In the genomic region with DNA sequence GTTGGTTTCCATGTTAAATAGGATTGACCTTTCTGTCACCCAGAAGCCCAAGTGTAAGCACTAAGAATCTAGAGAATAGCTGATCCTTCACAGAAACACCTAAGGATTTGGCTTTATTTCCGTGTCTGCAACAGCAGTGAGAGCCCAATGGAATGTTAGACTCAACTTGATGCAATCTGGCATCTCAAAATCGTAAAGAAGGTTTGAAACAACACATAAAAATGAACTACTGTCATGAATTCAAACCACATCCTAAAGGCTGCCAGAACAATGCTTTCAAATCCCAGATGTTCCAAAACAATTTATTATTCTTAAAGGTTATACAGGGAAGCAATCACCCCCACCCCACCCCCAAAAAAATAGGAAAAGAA, we compare ENCODE assay signal across 14 cellular contexts. TPM values are rescaled to one million over a fixed set of nuclear protein-coding genes. Genes with fewer than 3 reads are reported as not detected.
A peak's percentile ranks its signal among the peaks of the same experiment; 100 is the strongest.
DNase-seq lines count a peak whose midpoint lies in the region; ATAC-seq, FAIRE-seq and TF ChIP-seq lines count a peak whose summit lies in the region.
"Had no signal": no experiment of that assay in that cellular context is flagged by ENCODE, and none has a peak within 500 bp of the region (broad histone marks: within the 10 kb centered on the region; RNA-seq: fewer than 3 reads in every experiment).

No MANE protein-coding gene starts in this region.

- CTCF ChIA-PET in endothelial cell of umbilical vein (lab: Charles Lee) = interaction anchor here (1.3 to 2.1 kb wide), 3 partner anchors 17 to 21 kb away, joined by 4 to 15 read pairs (median 5); a partner anchor contains a TSS
- CTCF ChIA-PET in CD8-positive, alpha-beta T cell (lab: Charles Lee) = interaction anchor here (0.6 kb wide), 1 partner anchor 40 kb away, joined by 3 read pairs; no protein-coding TSS in a partner anchor

- no peak for TF ChIP-seq CTCF in AG09309 (IDR thresholded peaks at IDR 0.05; ENCODE audit: control insufficient read depth, insufficient read depth, low read depth, low read length, missing control alignments)
- no peak for TF ChIP-seq CTCF in endothelial cell of umbilical vein (IDR thresholded peaks at IDR 0.05; ENCODE audit: extremely low read depth in 1 of 2, insufficient read depth in 1 of 2, low read depth in 1 of 2, low read length in 2 of 2)
- TF ChIP-seq CTCF in osteoblast (IDR thresholded peaks at IDR 0.05; ENCODE audit: extremely low read depth, low read depth, low read length) = no peak
- no peak for TF ChIP-seq CTCF in CD8-positive, alpha-beta T cell (IDR thresholded peaks at IDR 0.05)

- H3K4me1 ChIP-seq in endothelial cell of umbilical vein (ENCODE audit: control insufficient read depth, extremely low read depth, insufficient read depth, low read length) (peaks cover 19% of the 10 kb centered on the region), osteoblast (ENCODE audit: insufficient read depth, low read length) (peaks cover 49% of the 10 kb centered on the region)
- H3K4me1 ChIP-seq in CD8-positive, alpha-beta T cell (ENCODE audit: insufficient read depth, low read length) = no peaks in the 10 kb centered on the region

- H3K27ac Mint-ChIP-seq in CD8-positive, alpha-beta T cell = no peak overlapping the region
- H3K27ac Mint-ChIP-seq: activated CD8-positive, alpha-beta memory T cell treated with anti-CD3 and anti-CD28 coated beads, Interleukin-2, amount 10 ng/mL, durations not matched to agents 7 days and 5 days; activated naive CD8-positive, alpha-beta T cell treated with anti-CD3 and anti-CD28 coated beads, Interleukin-2, amount 10 ng/mL, durations not matched to agents 7 days and 5 days; IgD-negative memory B cell had no signal

- no peaks in the 10 kb centered on the region for H3K36me3 Mint-ChIP-seq in CD8-positive, alpha-beta T cell
- H3K36me3 Mint-ChIP-seq: activated CD8-positive, alpha-beta memory T cell treated with anti-CD3 and anti-CD28 coated beads, Interleukin-2, amount 10 ng/mL, durations not matched to agents 7 days and 5 days; activated naive CD8-positive, alpha-beta T cell treated with anti-CD3 and anti-CD28 coated beads, Interleukin-2, amount 10 ng/mL, durations not matched to agents 7 days and 5 days; IgD-negative memory B cell had no signal

- no peaks in the 10 kb centered on the region for H3K9me3 Mint-ChIP-seq in CD8-positive, alpha-beta T cell
- H3K9me3 Mint-ChIP-seq: activated naive CD8-positive, alpha-beta T cell treated with anti-CD3 and anti-CD28 coated beads, Interleukin-2, amount 10 ng/mL, durations not matched to agents 7 days and 5 days; IgD-negative memory B cell had no signal

- H3K9me3 ChIP-seq in endothelial cell of umbilical vein (replicated peaks; ENCODE audit: control insufficient read depth, insufficient read depth, low read length) (no peaks in the 10 kb centered on the region), osteoblast (ENCODE audit: low read depth, low read length) (no peaks in the 10 kb centered on the region)
- no peaks in the 10 kb centered on the region for H3K9me3 ChIP-seq in CD8-positive, alpha-beta T cell (ENCODE audit: low read length)

- FAIRE-seq in endothelial cell of umbilical vein (lab: Jason Lieb, UNC) = no peak

- no peak overlapping the region for H3K9ac ChIP-seq in endothelial cell of umbilical vein (replicated peaks; ENCODE audit: extremely low read depth, insufficient read depth, low read length)

- POLR2A ChIA-PET in endothelial cell of umbilical vein (lab: Charles Lee) = interaction anchor here (1.3 kb wide), 1 partner anchor 10 kb away, joined by 5 read pairs; no protein-coding TSS in a partner anchor
- POLR2A ChIA-PET in CD8-positive, alpha-beta T cell (lab: Charles Lee) = no interaction called here

- dilution Hi-C loops in endothelial cell of umbilical vein (cut with MboI; ENCODE audit: extremely low pct_ligation_motif_present, low sequenced_read_pairs) = no loop called here

- H3K9me1 ChIP-seq in endothelial cell of umbilical vein (replicated peaks; ENCODE audit: control insufficient read depth, extremely low read depth, insufficient read depth, low read length) = no peaks in the 10 kb centered on the region

- no peak for ATAC-seq in CD8-positive, alpha-beta T cell
- ATAC-seq in GM21717 (IDR thresholded peaks at IDR 0.05; ENCODE audit: unreplicated experiment) = no peak
- no peak for ATAC-seq in stimulated activated naive CD8-positive, alpha-beta T cell treated with anti-CD3 and anti-CD28 coated beads, Interleukin-15, Interleukin-2, amounts not matched to agents 100 U/mL and 50 U/mL, for 24 hours
- ATAC-seq: activated CD8-positive, alpha-beta memory T cell treated with anti-CD3 and anti-CD28 coated beads, Interleukin-2, amount 10 ng/mL, durations not matched to agents 7 days and 5 days had no signal

- peak overlapping the region; percentile 22 for H3K4me2 ChIP-seq in endothelial cell of umbilical vein (ENCODE audit: insufficient read depth, low read length)
- H3K4me2 ChIP-seq in osteoblast (ENCODE audit: insufficient read depth, low read length) = peak overlapping the region; percentile 77

- TF ChIP-seq POLR2A in endothelial cell of umbilical vein (IDR thresholded peaks at IDR 0.05; ENCODE audit: low read depth, low read length) = no peak

- H2AFZ ChIP-seq in endothelial cell of umbilical vein (ENCODE audit: low read depth, low read length) = peak overlapping the region; percentile 46
- H2AFZ ChIP-seq in osteoblast (ENCODE audit: low read length) = no peak overlapping the region

- no peak overlapping the region for H3K4me3 ChIP-seq in AG09309 (ENCODE audit: control insufficient read depth, low read depth, low read length)
- no peak overlapping the region for H3K4me3 ChIP-seq in endothelial cell of umbilical vein (replicated peaks in 1 of 3; ENCODE audit: insufficient read depth in 1 of 3, low read depth in 1 of 3, low read length in 3 of 3)
- peak overlapping the region; percentile 47 for H3K4me3 ChIP-seq in osteoblast (ENCODE audit: insufficient read depth, low read length)
- no peak overlapping the region for H3K4me3 ChIP-seq in CD8-positive, alpha-beta T cell (ENCODE audit: low read depth, low read length)

- no TSS peak for BruUV-seq in endothelial cell of umbilical vein (replicated peaks; lab: Mats Ljungman, UMichigan)

- H4K20me1 ChIP-seq in endothelial cell of umbilical vein (replicated peaks; ENCODE audit: control insufficient read depth, extremely low read depth, insufficient read depth, low read length) = no peaks in the 10 kb centered on the region
- H4K20me1 ChIP-seq in osteoblast (ENCODE audit: insufficient read depth, low read length) = no peaks in the 10 kb centered on the region

- H3K36me3 ChIP-seq in endothelial cell of umbilical vein (ENCODE audit: control insufficient read depth in 2 of 2, extremely low read depth in 1 of 2, insufficient read depth in 2 of 2, low read length in 2 of 2) (no peaks in the 10 kb centered on the region), osteoblast (ENCODE audit: insufficient read depth, low read length) (no peaks in the 10 kb centered on the region)
- H3K36me3 ChIP-seq in CD8-positive, alpha-beta T cell (ENCODE audit: insufficient read depth, low read length) = no peaks in the 10 kb centered on the region

- no peak overlapping the region for H3K4me3 Mint-ChIP-seq in CD8-positive, alpha-beta T cell
- H3K4me3 Mint-ChIP-seq: activated CD8-positive, alpha-beta memory T cell treated with anti-CD3 and anti-CD28 coated beads, Interleukin-2, amount 10 ng/mL, durations not matched to agents 7 days and 5 days; activated naive CD8-positive, alpha-beta T cell treated with anti-CD3 and anti-CD28 coated beads, Interleukin-2, amount 10 ng/mL, durations not matched to agents 7 days and 5 days; IgD-negative memory B cell had no signal

- peak; percentile 95 for DNase-seq in AG09309 (ENCODE audit: low read depth)
- DNase-seq in RPMI7951 (ENCODE audit: low read depth) = peak; percentile 76
- no peak for DNase-seq in endothelial cell of umbilical vein (ENCODE audit: low read depth, low spot score)
- DNase-seq in osteoblast (ENCODE audit: insufficient read length, low spot score, missing footprints) = no peak
- no peak for DNase-seq in CD8-positive, alpha-beta T cell
- no peak for DNase-seq in stimulated activated naive CD8-positive, alpha-beta T cell treated with anti-CD3 and anti-CD28 coated beads, Interleukin-15, Interleukin-2, amounts not matched to agents 100 U/mL and 50 U/mL, for 24 hours
- no peak for DNase-seq in activated T-cell treated with anti-CD3 and anti-CD28 coated beads, Interleukin-2, amount 50 U/mL, for 1 hour
- DNase-seq: activated CD8-positive, alpha-beta memory T cell treated with anti-CD3 and anti-CD28 coated beads, Interleukin-2, amount 10 ng/mL, durations not matched to agents 7 days and 5 days; activated naive CD8-positive, alpha-beta T cell treated with anti-CD3 and anti-CD28 coated beads, Interleukin-2, amount 10 ng/mL, durations not matched to agents 7 days and 5 days; NCI-H2081 had no signal

- no peaks in the 10 kb centered on the region for H3K79me2 ChIP-seq in endothelial cell of umbilical vein (ENCODE audit: control insufficient read depth, insufficient read depth, low read length)
- H3K79me2 ChIP-seq in osteoblast (ENCODE audit: insufficient read depth, low read length) = no peaks in the 10 kb centered on the region

- no peaks in the 10 kb centered on the region for H3K27me3 ChIP-seq in endothelial cell of umbilical vein (ENCODE audit: control insufficient read depth in 2 of 2, insufficient read depth in 2 of 2, low read length in 2 of 2)
- no peaks in the 10 kb centered on the region for H3K27me3 ChIP-seq in osteoblast (ENCODE audit: insufficient read depth, low read length)
- H3K27me3 ChIP-seq in CD8-positive, alpha-beta T cell (ENCODE audit: insufficient read depth, low read length) = peaks cover 3% of the 10 kb centered on the region

- peaks cover 16% of the 10 kb centered on the region for H3K27me3 Mint-ChIP-seq in CD8-positive, alpha-beta T cell (ENCODE audit: low read depth)

- H3K27ac ChIP-seq in endothelial cell of umbilical vein (ENCODE audit: insufficient read depth, low read depth, low read length) (peak overlapping the region; percentile 57), osteoblast (ENCODE audit: low read depth, low read length) (peak overlapping the region; percentile 99)
- no peak overlapping the region for H3K27ac ChIP-seq in CD8-positive, alpha-beta T cell (ENCODE audit: low read depth, low read length)
- H3K27ac ChIP-seq: C4-2B had no signal

- no peaks in the 10 kb centered on the region for H3K4me1 Mint-ChIP-seq in CD8-positive, alpha-beta T cell (ENCODE audit: low read depth)
- H3K4me1 Mint-ChIP-seq: activated CD8-positive, alpha-beta memory T cell treated with anti-CD3 and anti-CD28 coated beads, Interleukin-2, amount 10 ng/mL, durations not matched to agents 7 days and 5 days; activated naive CD8-positive, alpha-beta T cell treated with anti-CD3 and anti-CD28 coated beads, Interleukin-2, amount 10 ng/mL, durations not matched to agents 7 days and 5 days; IgD-negative memory B cell had no signal

- intact Hi-C loops in endothelial cell of umbilical vein (cut with micrococcal nuclease) = no loop called here
- intact Hi-C loops in CD8-positive, alpha-beta T cell (cut with DNase I, micrococcal nuclease) = no loop called here

RNA-seq across cellular contexts. Expression of a gene that starts 18.6 kb away (rescaled TPM):
- total RNA-seq in RPMI7951 (2014; rRNA removed; shearing (Covaris generic)) = not detected in 2 replicates
- total RNA-seq in endothelial cell of umbilical vein (0.74 and 1.6 TPM in 2 replicates), osteoblast (73.4 and 87.9 TPM in 2 replicates)
- polyA plus RNA-seq in endothelial cell of umbilical vein = 2.0 TPM in 2 replicates
- 1.4 and 2.1 TPM in 2 replicates for polyA plus RNA-seq in endothelial cell of umbilical vein (2011; cell fraction: cytosol; rRNA removed)
- polyA plus RNA-seq in endothelial cell of umbilical vein (2011; cell fraction: nucleus; rRNA removed) = 1.1 and 2.0 TPM in 2 replicates
- 4.7 and 10.1 TPM in 2 replicates for polyA plus RNA-seq in endothelial cell of umbilical vein (2012)
- polyA minus RNA-seq in endothelial cell of umbilical vein = 6.1 and 7.6 TPM in 2 replicates
- polyA minus RNA-seq in endothelial cell of umbilical vein (2011; cell fraction: cytosol; rRNA and poly(A)+ RNA removed) = 8.5 TPM
- polyA minus RNA-seq in endothelial cell of umbilical vein (2011; cell fraction: nucleus; rRNA and poly(A)+ RNA removed) = 2.8 and 2.9 TPM in 2 replicates
- not detected for total RNA-seq in CD8-positive, alpha-beta T cell
- total RNA-seq: activated CD8-positive, alpha-beta memory T cell treated with anti-CD3 and anti-CD28 coated beads, Interleukin-2, amount 10 ng/mL, durations not matched to agents 7 days and 5 days; T-helper 2 cell treated with Interferon-gamma antibody and Interleukin-4, amounts not matched to agents 100 ng/mL and 5 ng/mL, for 36 hours had no signal
- polyA plus RNA-seq: IgD-negative memory B cell had no signal

Comparison
In these comparisons a context has a peak if more than half of its experiments do, and no peak if none do; other contexts are left out.
1. DNase-seq: peak in AG09309 (single experiment) and RPMI7951 (single experiment); none in endothelial cell of umbilical vein (single experiment), osteoblast (single experiment), CD8-positive, alpha-beta T cell (0 of 7), stimulated activated naive CD8-positive, alpha-beta T cell treated with anti-CD3 and anti-CD28 coated beads, Interleukin-15, Interleukin-2, amounts not matched to agents 100 U/mL and 50 U/mL, for 24 hours (single experiment) and activated T-cell treated with anti-CD3 and anti-CD28 coated beads, Interleukin-2, amount 50 U/mL, for 1 hour (single experiment).
2. RNA of a gene that starts 18.6 kb away (total RNA-seq): 73.4 to 87.9 TPM in osteoblast; 0.74 to 1.6 TPM in endothelial cell of umbilical vein, not detected in RPMI7951 and not detected in CD8-positive, alpha-beta T cell; every median in the first group is over 10 times any median in the second.